In the genomic region with DNA sequence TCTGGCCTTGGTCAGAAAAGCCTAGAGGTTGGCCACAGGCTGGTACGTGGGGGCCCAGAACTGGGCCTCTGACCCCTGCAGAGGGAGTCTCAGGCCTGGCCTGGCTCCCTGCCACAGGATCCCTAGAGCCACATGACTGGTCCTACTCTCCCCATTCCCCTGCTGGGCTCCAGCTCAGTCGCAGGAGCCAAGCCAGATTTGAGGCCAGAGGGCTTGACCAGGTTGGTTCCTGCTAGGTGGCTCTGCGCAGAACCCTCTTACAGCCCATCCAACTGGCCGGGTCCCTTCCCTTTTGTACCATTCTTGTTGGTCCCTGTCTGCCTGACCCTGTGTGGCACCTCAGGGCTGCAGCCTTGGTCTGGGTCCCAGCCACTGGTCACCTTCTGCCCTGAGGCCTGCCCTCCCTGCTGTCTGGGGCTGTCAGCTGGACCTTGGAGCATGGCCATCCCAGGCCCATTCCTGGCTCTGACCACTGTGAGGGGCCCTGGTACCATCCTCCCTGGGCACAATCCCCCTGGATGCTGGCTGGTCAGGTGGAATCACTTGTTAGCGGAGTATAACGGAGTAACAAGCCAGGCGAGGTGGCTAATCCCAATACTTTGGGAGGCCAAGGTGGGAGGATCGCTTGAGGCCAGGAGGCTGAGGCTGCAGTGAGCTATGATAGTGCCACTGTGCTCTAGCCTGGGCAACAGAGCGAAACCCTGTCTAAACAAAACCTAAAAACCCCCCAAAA, we compare ENCODE assay signal across 25 cellular contexts.
"Had no signal": no experiment of that assay in that cellular context is flagged by ENCODE, and none has a peak within 500 bp of the region (broad histone marks: within the 10 kb centered on the region; RNA-seq: fewer than 3 reads in every experiment).

No MANE protein-coding gene starts in this region.

- H3K4me3 ChIP-seq: testis, vagina had no signal

- DNase-seq: activated CD4-positive, CD25-positive, alpha-beta regulatory T cell treated with anti-CD3 and anti-CD28 coated beads, Interleukin-2, amount 50 U/mL, for 72 hours; activated T-cell treated with anti-CD3 and anti-CD28 coated beads, Interleukin-2, amount 50 U/mL, for 1 hour; aorta; caudate nucleus; effector CD8-positive, alpha-beta T cell; erythroblast; foreskin fibroblast; immature natural killer cell; left ventricle myocardium superior; mammary epithelial cell; nucleus accumbens; retina; stimulated activated CD4-positive, alpha-beta T cell treated with anti-CD3 and anti-CD28 coated beads, Interleukin-2, amount 100 ng/mL, for 48 hours; stimulated activated CD8-positive, alpha-beta memory T cell treated with anti-CD3 and anti-CD28 coated beads, Interleukin-4, amount 100 ng/mL, for 48 hours; stimulated activated naive B cell treated with anti-CD40 and anti-IgM and Interleukin-4, amounts not matched to agents 10 μg/mL and 1 μg/mL and 100 μg/mL, for 72 hours; testis had no signal

- H3K4me3 Mint-ChIP-seq: brain; dendritic cell treated with granulocyte-macrophage colony-stimulating factor and Interleukin-4, amounts not matched to agents 40 ng/mL and 50 ng/mL, for 4 days; nephron; T-helper 2 cell treated with Interferon-gamma antibody and Interleukin-4, amounts not matched to agents 5 μg/mL and 100 μg/mL, for 36 hours; type B pancreatic cell had no signal

- H3K4me1 Mint-ChIP-seq: brain, nephron had no signal

- H3K36me3 Mint-ChIP-seq: activated naive CD4-positive, alpha-beta T cell treated with anti-CD3 and anti-CD28 coated beads, Interleukin-2, amount 50 U/mL, for 72 hours; brain; immature natural killer cell; type B pancreatic cell had no signal

- H3K27ac Mint-ChIP-seq: activated T-helper 17 cell treated with anti-CD3 and anti-CD28 coated beads, Interleukin-2, amount 50 U/mL, for 72 hours; brain; dendritic cell treated with granulocyte-macrophage colony-stimulating factor and Interleukin-4, amounts not matched to agents 40 ng/mL and 50 ng/mL, for 4 days; nephron; stimulated activated naive B cell treated with anti-CD40 and anti-IgM and Interleukin-4, amounts not matched to agents 10 μg/mL and 1 μg/mL and 100 μg/mL, for 72 hours; T-helper 2 cell treated with Interferon-gamma antibody and Interleukin-4, amounts not matched to agents 5 μg/mL and 100 μg/mL, for 36 hours; type B pancreatic cell had no signal

- H3K36me3 ChIP-seq: vagina had no signal

- H3K9me3 ChIP-seq: testis, vagina had no signal

- H3K27me3 Mint-ChIP-seq: activated T-helper 17 cell treated with anti-CD3 and anti-CD28 coated beads, Interleukin-2, amount 50 U/mL, for 72 hours; type B pancreatic cell had no signal

- H3K9me3 Mint-ChIP-seq: activated T-helper 17 cell treated with anti-CD3 and anti-CD28 coated beads, Interleukin-2, amount 50 U/mL, for 72 hours; dendritic cell treated with granulocyte-macrophage colony-stimulating factor and Interleukin-4, amounts not matched to agents 40 ng/mL and 50 ng/mL, for 4 days; immature natural killer cell; nephron; stimulated activated naive B cell treated with anti-CD40 and anti-IgM and Interleukin-4, amounts not matched to agents 10 μg/mL and 1 μg/mL and 100 μg/mL, for 72 hours; T-helper 2 cell treated with Interferon-gamma antibody and Interleukin-4, amounts not matched to agents 5 μg/mL and 100 μg/mL, for 36 hours; type B pancreatic cell had no signal

- H3K27me3 ChIP-seq: testis, vagina had no signal

- H3K27ac ChIP-seq: testis, vagina, VCaP had no signal

- ATAC-seq: activated naive CD4-positive, alpha-beta T cell treated with anti-CD3 and anti-CD28 coated beads, Interleukin-2, amount 50 U/mL, for 72 hours; activated T-helper 17 cell treated with anti-CD3 and anti-CD28 coated beads, Interleukin-2, amount 50 U/mL, for 72 hours; left ventricle myocardium superior; stimulated activated naive B cell treated with anti-CD40 and anti-IgM and Interleukin-4, amounts not matched to agents 10 μg/mL and 1 μg/mL and 100 μg/mL, for 72 hours had no signal

- H3K4me1 ChIP-seq: testis had no signal
